Comparison of ENCODE assay signal across 19 cellular contexts in genomic region chr11:66160709-66161108, GRCh38.
"Had no signal": no experiment of that assay in that cellular context is flagged by ENCODE, and none has a peak within 500 bp of the region (broad histone marks: within the 10 kb centered on the region; RNA-seq: fewer than 3 reads in every experiment).

No MANE protein-coding gene starts in this region.

- H3K4me3 ChIP-seq: cardiac muscle cell, esophagus squamous epithelium, heart right ventricle, left lung, ovary, psoas muscle, thoracic aorta, upper lobe of right lung had no signal

- H3K4me1 ChIP-seq: esophagus squamous epithelium, upper lobe of right lung had no signal

- ATAC-seq: activated CD8-positive, alpha-beta memory T cell treated with anti-CD3 and anti-CD28 coated beads, Interleukin-2, amount 10 ng/mL, durations not matched to agents 7 days and 5 days; activated naive CD4-positive, alpha-beta T cell treated with anti-CD3 and anti-CD28 coated beads, Interleukin-2, amount 50 U/mL, for 72 hours; heart right ventricle; left lung; psoas muscle; right cardiac atrium; upper lobe of right lung had no signal

- H3K9me3 ChIP-seq: esophagus squamous epithelium, heart right ventricle, left lung, ovary, psoas muscle, thoracic aorta, upper lobe of right lung had no signal

- H3K27ac Mint-ChIP-seq: activated CD8-positive, alpha-beta memory T cell treated with anti-CD3 and anti-CD28 coated beads, Interleukin-2, amount 10 ng/mL, durations not matched to agents 7 days and 5 days; activated naive CD4-positive, alpha-beta T cell treated with anti-CD3 and anti-CD28 coated beads, Interleukin-2, amount 50 U/mL, for 72 hours had no signal

- DNase-seq: activated CD4-positive, alpha-beta T cell treated with anti-CD3 and anti-CD28 coated beads, Interleukin-2, amount 50 U/mL, for 48 hours; activated CD8-positive, alpha-beta memory T cell treated with anti-CD3 and anti-CD28 coated beads, Interleukin-2, amount 10 ng/mL, durations not matched to agents 7 days and 5 days; activated gamma-delta T cell; activated T-cell treated with anti-CD3 and anti-CD28 coated beads, Interleukin-2, amount 50 U/mL, for 1 hour; amygdala; dermis blood vessel endothelial cell; effector memory CD4-positive, alpha-beta T cell; esophagus squamous epithelium; heart right ventricle; left lung; ovary; psoas muscle; right cardiac atrium; T-helper 2 cell; upper lobe of right lung had no signal

- H3K9me3 Mint-ChIP-seq: activated naive CD4-positive, alpha-beta T cell treated with anti-CD3 and anti-CD28 coated beads, Interleukin-2, amount 50 U/mL, for 72 hours had no signal

- H3K27ac ChIP-seq: cardiac muscle cell, esophagus squamous epithelium, heart right ventricle, left lung, ovary, psoas muscle, thoracic aorta, upper lobe of right lung, VCaP had no signal

- H3K36me3 ChIP-seq: cardiac muscle cell, esophagus squamous epithelium, left lung, ovary, thoracic aorta, upper lobe of right lung had no signal

- H3K4me3 Mint-ChIP-seq: activated CD8-positive, alpha-beta memory T cell treated with anti-CD3 and anti-CD28 coated beads, Interleukin-2, amount 10 ng/mL, durations not matched to agents 7 days and 5 days had no signal

- H3K27me3 Mint-ChIP-seq: activated CD8-positive, alpha-beta memory T cell treated with anti-CD3 and anti-CD28 coated beads, Interleukin-2, amount 10 ng/mL, durations not matched to agents 7 days and 5 days had no signal

- H3K27me3 ChIP-seq: cardiac muscle cell, esophagus squamous epithelium, heart right ventricle, left lung, ovary, upper lobe of right lung had no signal
